In the genomic region with DNA sequence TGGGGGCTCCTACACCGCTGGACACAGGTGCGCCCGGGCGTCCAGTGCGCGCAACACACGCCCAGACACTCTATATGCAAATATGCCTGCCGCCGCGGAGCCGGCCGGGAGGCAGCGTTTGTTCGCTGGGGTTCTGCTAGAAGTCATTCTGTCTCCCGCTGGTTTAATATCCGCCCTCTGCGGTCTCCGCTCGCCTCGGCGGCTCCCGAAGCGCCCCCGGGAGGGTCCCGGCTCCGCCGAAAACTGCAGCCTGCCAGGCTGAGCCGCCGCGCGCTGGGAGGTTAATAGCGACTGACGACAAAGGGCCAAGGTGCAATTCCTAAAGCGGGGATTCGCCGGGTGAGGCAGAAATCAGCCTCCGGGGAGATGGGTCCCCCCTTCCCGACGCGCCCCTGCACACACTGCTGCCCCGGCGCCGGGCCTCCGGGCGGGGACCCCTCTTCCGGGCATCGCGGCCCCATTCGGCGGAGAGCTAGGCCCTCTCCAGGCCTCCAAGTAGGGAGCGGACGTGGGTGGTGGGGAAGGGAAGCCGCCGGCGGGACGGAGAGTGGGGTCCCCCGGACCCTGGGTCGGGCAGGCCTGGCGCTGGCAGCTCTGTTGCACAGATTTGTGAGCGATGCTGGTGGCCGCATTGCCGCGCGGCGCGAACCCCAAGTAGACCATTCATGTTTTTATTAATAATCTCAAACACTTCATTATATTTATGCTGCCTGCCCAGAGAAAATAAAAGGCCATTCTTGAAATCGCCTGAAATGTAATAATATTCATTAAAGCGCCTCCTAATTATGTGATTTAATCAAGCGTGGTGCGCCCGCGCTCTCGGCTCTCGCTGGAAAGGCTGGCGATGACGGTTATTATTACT, we compare ENCODE assay signal across 9 cellular contexts. TPM values are rescaled to one million over a fixed set of nuclear protein-coding genes. Genes with fewer than 3 reads are reported as not detected.
DNase-seq lines count a peak whose midpoint lies in the region; ATAC-seq, FAIRE-seq and TF ChIP-seq lines count a peak whose summit lies in the region.
"Had no signal": no experiment of that assay in that cellular context is flagged by ENCODE, and none has a peak within 500 bp of the region (broad histone marks: within the 10 kb centered on the region; RNA-seq: fewer than 3 reads in every experiment).

No MANE protein-coding gene starts in this region.

- TF ChIP-seq CTCF in left ventricle myocardium inferior (IDR thresholded peaks at IDR 0.05; ENCODE audit: borderline replicate concordance) (no peak), GM12878 (IDR thresholded peaks at IDR 0.05 in 2 of 3, conservative IDR thresholded peaks at IDR 0.05 in 1 of 3; ENCODE audit: control insufficient read depth in 2 of 3, extremely low read depth in 1 of 3, insufficient read depth in 1 of 3, low read depth in 3 of 3, low read length in 3 of 3) (no peak), psoas muscle (IDR thresholded peaks at IDR 0.05) (no peak)

- TF ChIP-seq RAD21 in GM12878 (IDR thresholded peaks at IDR 0.05; ENCODE audit: insufficient read depth, low read depth, low read length): no peak

- BruUV-seq in GM12878 (replicated peaks; lab: Mats Ljungman, UMichigan): no TSS peak

- RAD21 ChIA-PET in GM12878 (lab: Charles Lee; ENCODE audit: unreplicated experiment): no interaction called here

- no peaks in the 10 kb centered on the region for H4K20me1 ChIP-seq in GM12878 (ENCODE audit: control insufficient read depth, insufficient read depth)

- no peak overlapping the region for H3K9ac ChIP-seq in GM12878 (ENCODE audit: control insufficient read depth, insufficient read depth, low read length)

- H2AFZ ChIP-seq in GM12878 (ENCODE audit: control insufficient read depth, low read depth, low read length): no peak overlapping the region

- intact Hi-C loops in left ventricle myocardium inferior (cut with micrococcal nuclease) (no loop called here), Right ventricle myocardium inferior (cut with DNase I) (no loop called here), GM12878 (cut with micrococcal nuclease; ENCODE audit: unreplicated experiment) (no loop called here), psoas muscle (cut with DNase I) (no loop called here)

- H3K4me1 ChIP-seq in left ventricle myocardium inferior (peaks cover 29% of the 10 kb centered on the region), GM12878 (ENCODE audit: control insufficient read depth, insufficient read depth, low read length) (no peaks in the 10 kb centered on the region), psoas muscle (peaks cover 19% of the 10 kb centered on the region)

- no peak for TF ChIP-seq EP300 in GM12878 (IDR thresholded peaks at IDR 0.05; ENCODE audit: borderline replicate concordance in 1 of 2, control insufficient read depth in 1 of 2, low read depth in 2 of 2, low read length in 2 of 2)

- FAIRE-seq in GM12878 (lab: Jason Lieb, UNC): no peak

- H3K27me3 ChIP-seq in left ventricle myocardium inferior (ENCODE audit: low read depth) (peaks cover 100% of the 10 kb centered on the region), GM12878 (replicated peaks in 1 of 2; ENCODE audit: control insufficient read depth in 2 of 2, insufficient read depth in 2 of 2, low read length in 1 of 2) (peaks cover 13 to 52% of the 10 kb centered on the region in 2 experiments), psoas muscle (ENCODE audit: insufficient read depth in 3 of 3, low read length in 2 of 3) (peaks cover 0 to 99% (median 60%) of the 10 kb centered on the region in 3 donors)

- SMC1A ChIA-PET in GM12878 (lab: Charles Lee; ENCODE audit: uncharacterized antibody, unreplicated experiment): no interaction called here

- H3K4me2 ChIP-seq in GM12878 (ENCODE audit: control insufficient read depth, insufficient read depth): no peak overlapping the region; the same call in 1 of the 2 replicates

- CTCF ChIA-PET in GM12878 (lab: Yijun Ruan, JAX): no interaction called here

- ATAC-seq in Right ventricle myocardium inferior (no peak), GM12878 (peak; percentile 25; the same call in 2 of the 3 replicates), psoas muscle (peak in 1 of 4 donors; percentile 42), GM21360 (IDR thresholded peaks at IDR 0.05; ENCODE audit: unreplicated experiment) (no peak)

- POLR2A ChIA-PET in GM12878 (lab: Charles Lee): no interaction called here

- no peaks in the 10 kb centered on the region for H3K9me3 ChIP-seq in left ventricle myocardium inferior (replicated peaks)
- no peaks in the 10 kb centered on the region; the same call in 2 of the 3 replicates for H3K9me3 ChIP-seq in GM12878 (replicated peaks; ENCODE audit: control insufficient read depth, insufficient read depth, low read length)
- no peaks in the 10 kb centered on the region for H3K9me3 ChIP-seq in psoas muscle

- no peak for TF ChIP-seq POLR2A in GM12878 (IDR thresholded peaks at IDR 0.05; ENCODE audit: low read depth, low read length)

- no peaks in the 10 kb centered on the region for H3K79me2 ChIP-seq in GM12878 (ENCODE audit: control insufficient read depth, insufficient read depth, low read length)

- in situ Hi-C loops in GM12878 (cut with MboI): no loop called here

- WGBS in GM12878 (ENCODE audit: insufficient coverage, insufficient replicate concordance, low lambda C conversion rate, missing lambda C conversion rate): 13% methylated on average over 74 of the region's 76 CpGs
- 4 to 7% (median 6%) methylated on average over 63 to 76 of the region's 76 CpGs for WGBS in psoas muscle, 3 donors

- H3K36me3 ChIP-seq in left ventricle myocardium inferior: no peaks in the 10 kb centered on the region
- H3K36me3 ChIP-seq in GM12878 (ENCODE audit: control insufficient read depth in 2 of 2, insufficient read depth in 2 of 2, low read length in 1 of 2): no peaks in the 10 kb centered on the region
- H3K36me3 ChIP-seq in psoas muscle (ENCODE audit: insufficient read depth in 1 of 2, low read depth in 1 of 2): no peaks in the 10 kb centered on the region

- no peak overlapping the region for H3K27ac ChIP-seq in left ventricle myocardium inferior (replicated peaks)
- H3K27ac ChIP-seq in GM12878 (ENCODE audit: control insufficient read depth, insufficient read depth): no peak overlapping the region
- H3K27ac ChIP-seq in psoas muscle: no peak overlapping the region

- H3K4me3 ChIP-seq in left ventricle myocardium inferior (peak overlapping the region; percentile 49), GM12878 (no peak overlapping the region), psoas muscle (peak overlapping the region; percentile 22)

- DNase-seq in left ventricle myocardium inferior (no peak), Right ventricle myocardium inferior (ENCODE audit: missing footprints) (no peak), HuH-7.5 (ENCODE audit: low spot score) (peak; percentile 32), GM12878 (ENCODE audit: low read depth, low spot score) (no peak), psoas muscle (no peak), DMS 273 (lab: John Stamatoyannopoulos, UW; ENCODE audit: unreplicated experiment) (no peak), AG08395 (ENCODE audit: low spot score) (no peak)

TF ChIP-seq in GM12878, 131 proteins besides CTCF, POLR2A, EP300 and RAD21 (continues in another document):
- TF ChIP-seq, protein P1, sequence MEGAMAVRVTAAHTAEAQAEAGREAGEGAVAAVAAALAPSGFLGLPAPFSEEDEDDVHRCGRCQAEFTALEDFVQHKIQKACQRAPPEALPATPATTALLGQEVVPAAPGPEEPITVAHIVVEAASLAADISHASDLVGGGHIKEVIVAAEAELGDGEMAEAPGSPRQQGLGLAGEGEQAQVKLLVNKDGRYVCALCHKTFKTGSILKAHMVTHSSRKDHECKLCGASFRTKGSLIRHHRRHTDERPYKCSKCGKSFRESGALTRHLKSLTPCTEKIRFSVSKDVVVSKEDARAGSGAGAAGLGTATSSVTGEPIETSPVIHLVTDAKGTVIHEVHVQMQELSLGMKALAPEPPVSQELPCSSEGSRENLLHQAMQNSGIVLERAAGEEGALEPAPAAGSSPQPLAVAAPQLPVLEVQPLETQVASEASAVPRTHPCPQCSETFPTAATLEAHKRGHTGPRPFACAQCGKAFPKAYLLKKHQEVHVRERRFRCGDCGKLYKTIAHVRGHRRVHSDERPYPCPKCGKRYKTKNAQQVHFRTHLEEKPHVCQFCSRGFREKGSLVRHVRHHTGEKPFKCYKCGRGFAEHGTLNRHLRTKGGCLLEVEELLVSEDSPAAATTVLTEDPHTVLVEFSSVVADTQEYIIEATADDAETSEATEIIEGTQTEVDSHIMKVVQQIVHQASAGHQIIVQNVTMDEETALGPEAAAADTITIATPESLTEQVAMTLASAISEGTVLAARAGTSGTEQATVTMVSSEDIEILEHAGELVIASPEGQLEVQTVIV (IDR thresholded peaks at IDR 0.05; ENCODE audit: borderline replicate concordance, partially characterized antibody): no peak
- no peak for TF ChIP-seq PML (IDR thresholded peaks at IDR 0.05; ENCODE audit: low read length)
- no peak for TF ChIP-seq TAF1 (IDR thresholded peaks at IDR 0.05; ENCODE audit: borderline replicate concordance, low read depth, low read length)
- TF ChIP-seq CBX3 (IDR thresholded peaks at IDR 0.05; ENCODE audit: borderline replicate concordance, low read depth): no peak

RNA-seq across cellular contexts. Expression of a gene that starts 9.1 kb away (rescaled TPM):
- total RNA-seq in left ventricle myocardium inferior: 0.11 TPM
- total RNA-seq in Right ventricle myocardium inferior: 0.11 TPM
- total RNA-seq in GM12878 (2013; cell fraction: nucleolus; rRNA removed): not detected in 2 replicates
- total RNA-seq in GM12878 (2014; rRNA removed): not detected in 2 replicates
- not detected in 2 replicates for total RNA-seq in GM12878 (2014; rRNA removed; fragmentation: Illumina TruSeq; extraction: Trizol)
- not detected in 2 replicates for total RNA-seq in GM12878 (2021)
- polyA plus RNA-seq in GM12878 (2011; ENCODE audit: low read depth): not detected
- not detected in 2 replicates for polyA plus RNA-seq in GM12878 (2011; rRNA removed)
- polyA plus RNA-seq in GM12878 (2011; cell fraction: cytosol; rRNA removed): not detected in 2 replicates
- polyA plus RNA-seq in GM12878 (2011; cell fraction: nucleus; rRNA removed): not detected in 2 replicates
- polyA plus RNA-seq in GM12878 (2012): not detected in 2 replicates
- not detected in 2 replicates for polyA plus RNA-seq in GM12878 (2014; fragmentation: Illumina TruSeq; extraction: Trizol)
- polyA plus RNA-seq in GM12878 (2014; fragmentation: Nextera tagmentation; extraction: Ambion mirVana): not detected
- polyA plus RNA-seq in GM12878 (2014; rRNA removed): not detected in 2 replicates
- not detected for polyA plus RNA-seq in GM12878 (2016; fragmentation: Nextera tagmentation; extraction: Ambion mirVana)
- polyA minus RNA-seq in GM12878 (2011; rRNA and poly(A)+ RNA removed): not detected in 2 replicates
- not detected in 2 replicates for polyA minus RNA-seq in GM12878 (2011; cell fraction: cytosol; rRNA and poly(A)+ RNA removed)
- not detected in 2 replicates for polyA minus RNA-seq in GM12878 (2011; cell fraction: nucleus; rRNA and poly(A)+ RNA removed)
- total RNA-seq in psoas muscle: under 1 TPM; 0.21 to 0.73 (median 0.44) TPM
- polyA plus RNA-seq in psoas muscle: 1 to 10 TPM in 1 of 3 donors, under 1 TPM in 2; 0.13 to 1.3 (median 0.16) TPM
- total RNA-seq: urinary bladder had no signal
